ENCODE assay signal across 23 cellular contexts in genomic region chr5:124259017-124259416, GRCh38.
"Had no signal": no experiment of that assay in that cellular context is flagged by ENCODE, and none has a peak within 500 bp of the region (broad histone marks: within the 10 kb centered on the region; RNA-seq: fewer than 3 reads in every experiment).

No MANE protein-coding gene starts in this region.

- H3K27ac ChIP-seq: epithelial cell of prostate, gastrocnemius medialis, left lung, neutrophil, pancreas, right lobe of liver, suprapubic skin, transverse colon had no signal

- H3K27me3 ChIP-seq: dorsolateral prefrontal cortex, gastrocnemius medialis, left lung, neutrophil, pancreas, right lobe of liver, suprapubic skin, transverse colon had no signal

- H3K36me3 ChIP-seq: gastrocnemius medialis, left lung, neutrophil, pancreas, right lobe of liver, suprapubic skin, transverse colon had no signal

- DNase-seq: dorsolateral prefrontal cortex; effector CD4-positive, alpha-beta T cell; foreskin fibroblast; gastrocnemius medialis; head of caudate nucleus; kidney; left cardiac atrium; left lung; mesenchymal stem cell; naive thymus-derived CD8-positive, alpha-beta T cell; nephron progenitor cell; pancreas; retina; right lobe of liver; small intestine; stimulated activated CD4-positive, alpha-beta T cell treated with anti-CD3 and anti-CD28 coated beads, Interleukin-15, amount 100 ng/mL, for 24 hours; stimulated activated CD4-positive, alpha-beta T cell treated with anti-CD3 and anti-CD28 coated beads, Interleukin-2, amount 100 ng/mL, for 48 hours; stimulated activated naive B cell treated with anti-CD40 and anti-IgM and Interleukin-4, amounts not matched to agents 10 μg/mL and 1 μg/mL and 100 μg/mL, for 72 hours; transverse colon had no signal

- H3K4me1 ChIP-seq: right lobe of liver had no signal

- H3K4me3 ChIP-seq: dorsolateral prefrontal cortex, gastrocnemius medialis, left lung, pancreas, right lobe of liver, suprapubic skin, transverse colon had no signal

- ATAC-seq: esophagus mucosa; gastrocnemius medialis; left cardiac atrium; left lung; naive thymus-derived CD8-positive, alpha-beta T cell; pancreas; right lobe of liver; stimulated activated naive B cell treated with anti-CD40 and anti-IgM and Interleukin-4, amounts not matched to agents 10 μg/mL and 1 μg/mL and 100 μg/mL, for 72 hours had no signal

- H3K9me3 ChIP-seq: gastrocnemius medialis, neutrophil, pancreas, right lobe of liver, suprapubic skin, transverse colon had no signal
